ENCODE assay signal across 1 cellular context in the genomic region with DNA sequence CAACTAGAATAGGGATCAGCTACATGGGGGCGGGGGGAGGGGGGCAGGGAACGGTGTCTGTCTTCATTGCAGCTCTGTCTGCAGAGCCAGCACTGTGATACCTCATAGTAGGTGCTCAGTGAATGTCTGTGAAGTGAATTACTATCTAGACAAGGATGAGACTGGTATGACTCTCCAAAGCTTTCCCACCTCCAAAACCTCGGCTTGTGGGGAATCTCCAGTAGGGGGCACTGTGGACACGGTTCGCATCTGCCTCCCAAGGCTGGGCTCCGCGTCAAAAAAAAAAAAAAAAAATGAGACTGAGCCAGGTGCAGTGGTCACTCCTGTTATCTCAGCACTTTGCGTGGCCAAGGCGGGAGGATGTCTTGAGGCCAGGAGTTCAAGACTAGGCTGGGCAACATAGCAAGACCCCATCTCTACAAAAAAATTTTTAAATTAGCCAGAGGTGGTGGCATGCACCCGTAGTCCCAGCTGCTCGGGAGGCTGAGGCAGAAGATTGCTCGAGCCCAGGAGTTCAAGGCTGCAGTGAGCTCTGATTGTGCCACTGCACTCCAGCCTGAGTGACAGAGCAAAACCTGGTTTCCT.
TF ChIP-seq lines count a peak whose summit lies in the region.

No MANE protein-coding gene starts in this region.

TF ChIP-seq in K562, 482 proteins besides CTCF, POLR2A, EP300 and RAD21 (continues in another document):
- TF ChIP-seq ZBTB2 (IDR thresholded peaks at IDR 0.05), result peak; percentile 76; the same call in 1 of the 2 replicates
- no peak for TF ChIP-seq LARP7 (IDR thresholded peaks at IDR 0.05)
- TF ChIP-seq, protein P1, sequence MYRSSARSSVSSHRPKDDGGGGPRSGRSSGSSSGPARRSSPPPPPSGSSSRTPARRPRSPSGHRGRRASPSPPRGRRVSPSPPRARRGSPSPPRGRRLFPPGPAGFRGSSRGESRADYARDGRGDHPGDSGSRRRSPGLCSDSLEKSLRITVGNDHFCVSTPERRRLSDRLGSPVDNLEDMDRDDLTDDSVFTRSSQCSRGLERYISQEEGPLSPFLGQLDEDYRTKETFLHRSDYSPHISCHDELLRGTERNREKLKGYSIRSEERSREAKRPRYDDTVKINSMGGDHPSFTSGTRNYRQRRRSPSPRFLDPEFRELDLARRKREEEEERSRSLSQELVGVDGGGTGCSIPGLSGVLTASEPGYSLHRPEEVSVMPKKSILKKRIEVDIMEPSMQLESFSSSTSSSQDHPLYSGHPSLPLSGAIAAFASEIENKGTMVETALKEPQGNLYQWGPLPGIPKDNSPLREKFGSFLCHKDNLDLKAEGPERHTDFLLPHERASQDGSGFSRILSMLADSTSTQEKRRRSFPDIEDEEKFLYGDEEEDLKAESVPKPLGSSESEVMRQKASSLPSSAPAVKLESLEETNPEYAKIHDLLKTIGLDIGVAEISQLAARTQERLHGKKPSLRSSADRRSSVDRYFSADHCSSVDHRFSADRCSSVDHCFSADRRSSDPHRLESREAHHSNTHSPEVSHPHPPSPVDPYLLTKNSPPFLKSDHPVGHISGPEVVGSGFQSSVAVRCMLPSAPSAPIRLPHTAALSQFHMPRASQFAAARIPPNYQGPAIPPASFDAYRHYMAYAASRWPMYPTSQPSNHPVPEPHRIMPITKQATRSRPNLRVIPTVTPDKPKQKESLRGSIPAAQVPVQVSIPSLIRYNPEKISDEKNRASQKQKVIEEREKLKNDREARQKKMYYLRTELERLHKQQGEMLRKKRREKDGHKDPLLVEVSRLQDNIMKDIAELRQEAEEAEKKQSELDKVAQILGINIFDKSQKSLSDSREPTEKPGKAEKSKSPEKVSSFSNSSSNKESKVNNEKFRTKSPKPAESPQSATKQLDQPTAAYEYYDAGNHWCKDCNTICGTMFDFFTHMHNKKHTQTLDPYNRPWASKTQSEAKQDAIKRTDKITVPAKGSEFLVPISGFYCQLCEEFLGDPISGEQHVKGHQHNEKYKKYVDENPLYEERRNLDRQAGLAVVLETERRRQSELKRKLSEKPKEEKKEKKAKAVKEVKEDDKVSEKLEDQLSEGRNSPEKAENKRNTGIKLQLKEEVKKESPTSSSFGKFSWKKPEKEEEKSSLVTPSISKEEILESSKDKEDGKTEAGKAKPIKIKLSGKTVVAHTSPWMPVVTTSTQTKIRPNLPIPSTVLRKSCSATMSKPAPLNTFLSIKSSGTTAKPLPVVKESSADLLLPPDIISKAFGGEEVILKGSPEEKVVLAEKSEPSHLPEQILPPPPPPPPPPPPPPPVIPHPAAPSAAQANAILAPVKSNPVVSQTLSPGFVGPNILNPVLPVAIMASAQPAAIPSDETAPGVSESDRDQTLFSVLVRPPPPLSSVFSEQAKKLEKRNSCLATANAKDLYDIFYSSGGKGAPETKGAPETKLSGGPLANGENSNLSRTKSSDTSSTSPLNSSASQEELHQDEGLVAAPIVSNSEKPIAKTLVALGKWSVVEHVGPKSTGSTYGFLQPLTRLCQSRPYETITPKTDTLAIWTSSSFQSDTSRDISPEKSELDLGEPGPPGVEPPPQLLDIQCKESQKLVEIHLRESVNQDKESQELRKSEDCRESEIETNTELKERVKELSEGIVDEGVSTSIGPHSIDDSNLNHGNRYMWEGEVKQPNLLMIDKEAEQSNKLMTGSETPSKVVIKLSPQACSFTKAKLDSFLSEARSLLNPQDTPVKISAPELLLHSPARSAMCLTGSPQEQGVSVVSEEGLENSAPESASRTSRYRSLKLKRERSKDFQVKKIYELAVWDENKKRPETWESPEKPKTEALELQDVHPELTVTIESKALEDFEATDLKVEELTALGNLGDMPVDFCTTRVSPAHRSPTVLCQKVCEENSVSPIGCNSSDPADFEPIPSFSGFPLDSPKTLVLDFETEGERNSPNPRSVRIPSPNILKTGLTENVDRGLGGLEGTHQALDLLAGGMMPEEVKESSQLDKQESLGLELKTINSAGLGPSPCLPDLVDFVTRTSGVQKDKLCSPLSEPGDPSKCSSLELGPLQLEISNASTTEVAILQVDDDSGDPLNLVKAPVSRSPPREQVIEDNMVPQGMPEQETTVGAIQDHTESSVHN (IDR thresholded peaks at IDR 0.05; ENCODE audit: borderline replicate concordance in 1 of 2, low read depth in 1 of 2), result no peak
- no peak for TF ChIP-seq AFF1 (IDR thresholded peaks at IDR 0.05; ENCODE audit: low read depth in 1 of 2, partially characterized antibody in 2 of 2)
- no peak for TF ChIP-seq ZNF407 (IDR thresholded peaks at IDR 0.05; ENCODE audit: low read depth)
- TF ChIP-seq ZNF699 (CRISPR knock-in tag; IDR thresholded peaks at IDR 0.05; ENCODE audit: insufficient replicate concordance), result no peak
- no peak for TF ChIP-seq CCNT2 (IDR thresholded peaks at IDR 0.05; ENCODE audit: borderline replicate concordance, extremely low read depth, insufficient read length, low read depth, low read length)
- peak; percentile 67 for TF ChIP-seq CBFA2T3 (IDR thresholded peaks at IDR 0.05)
- no peak for TF ChIP-seq BMI1 (IDR thresholded peaks at IDR 0.05; ENCODE audit: low read length)
- no peak for TF ChIP-seq MCM5 (IDR thresholded peaks at IDR 0.05; ENCODE audit: low read depth)
- no peak for TF ChIP-seq SAFB (IDR thresholded peaks at IDR 0.05; ENCODE audit: borderline replicate concordance, low read depth, low read length)
- TF ChIP-seq PHB (CRISPR knock-in tag; IDR thresholded peaks at IDR 0.05), result no peak
- peak; percentile 44; the same call in 1 of the 2 replicates for TF ChIP-seq PHF21A (IDR thresholded peaks at IDR 0.05; ENCODE audit: borderline replicate concordance, low read depth)
- TF ChIP-seq ZFPM2 (CRISPR knock-in tag; IDR thresholded peaks at IDR 0.05), result no peak
- no peak for TF ChIP-seq GABPB2 (CRISPR knock-in tag; conservative IDR thresholded peaks at IDR 0.05)
- no peak for TF ChIP-seq TEAD2 (tag; IDR thresholded peaks at IDR 0.05)
- TF ChIP-seq MAFG (tag; conservative IDR thresholded peaks at IDR 0.05), result 0 out of 2 replicates have a peak, but pooled peaks have one; percentile 21
- no peak for TF ChIP-seq E2F3 (CRISPR knock-in tag; IDR thresholded peaks at IDR 0.05)
- peak; percentile 99 for TF ChIP-seq ZNF384 (IDR thresholded peaks at IDR 0.05; ENCODE audit: low read depth, low read length)
- TF ChIP-seq EZH2 (IDR thresholded peaks at IDR 0.05; ENCODE audit: borderline replicate concordance, low read depth, low read length), result no peak
- no peak for TF ChIP-seq ZNF436 (CRISPR knock-in tag; IDR thresholded peaks at IDR 0.05)
- TF ChIP-seq RAD51 (IDR thresholded peaks at IDR 0.05; ENCODE audit: borderline replicate concordance, low read depth), result no peak
- no peak for TF ChIP-seq MTA1 (IDR thresholded peaks at IDR 0.05; ENCODE audit: borderline replicate concordance)
- TF ChIP-seq RFX7 (CRISPR knock-in tag; IDR thresholded peaks at IDR 0.05), result no peak
- TF ChIP-seq ZNF639 (CRISPR knock-in tag; conservative IDR thresholded peaks at IDR 0.05 in 1 of 2, IDR thresholded peaks at IDR 0.05 in 1 of 2), result no peak
- TF ChIP-seq ZNF76 (CRISPR knock-in tag; IDR thresholded peaks at IDR 0.05; ENCODE audit: borderline replicate concordance), result no peak
- TF ChIP-seq ASH1L (IDR thresholded peaks at IDR 0.05; ENCODE audit: borderline replicate concordance, low read depth, partially characterized antibody), result no peak
- TF ChIP-seq KLF6 (CRISPR knock-in tag; IDR thresholded peaks at IDR 0.05; ENCODE audit: borderline replicate concordance), result no peak
- peak; percentile 34; the same call in 1 of the 2 replicates for TF ChIP-seq TCF3 (CRISPR knock-in tag; IDR thresholded peaks at IDR 0.05)
- TF ChIP-seq NR1H2 (CRISPR knock-in tag; IDR thresholded peaks at IDR 0.05), result no peak
- no peak for TF ChIP-seq ZNF586 (CRISPR knock-in tag; conservative IDR thresholded peaks at IDR 0.05)
- no peak for TF ChIP-seq KAT8 (IDR thresholded peaks at IDR 0.05; ENCODE audit: low read depth)
